In genomic region chr7:35465791-35466336, GRCh38 we compare ENCODE assay signal across 19 cellular contexts.
DNase-seq lines count a peak whose midpoint lies in the region; ATAC-seq, FAIRE-seq and TF ChIP-seq lines count a peak whose summit lies in the region.
"Had no signal": no experiment of that assay in that cellular context is flagged by ENCODE, and none has a peak within 500 bp of the region (broad histone marks: within the 10 kb centered on the region; RNA-seq: fewer than 3 reads in every experiment).

No MANE protein-coding gene starts in this region.

- no peak overlapping the region for H3K4me3 ChIP-seq in body of pancreas
- no peak overlapping the region for H3K4me3 ChIP-seq in kidney (ENCODE audit: low read length in 2 of 2)
- H3K4me3 ChIP-seq in upper lobe of right lung, result peak overlapping the region; percentile 10
- H3K4me3 ChIP-seq in gastroesophageal sphincter, result no peak overlapping the region
- H3K4me3 ChIP-seq: BLaER1 treated with 17β-estradiol and CSF1 and Interleukin-3, amounts not matched to agents 10 nM and 100 nM had no signal

- H3K36me3 Mint-ChIP-seq in activated T-helper 17 cell treated with anti-CD3 and anti-CD28 coated beads, Interleukin-2, amount 50 U/mL, for 72 hours (ENCODE audit: low read depth), result no peaks in the 10 kb centered on the region
- H3K36me3 Mint-ChIP-seq: activated naive CD8-positive, alpha-beta T cell treated with anti-CD3 and anti-CD28 coated beads for 36 hours; immature natural killer cell had no signal

- TF ChIP-seq CTCF in body of pancreas (IDR thresholded peaks at IDR 0.05) (no peak), kidney (IDR thresholded peaks at IDR 0.05; ENCODE audit: borderline replicate concordance, extremely low read depth, insufficient read depth) (no peak), upper lobe of right lung (IDR thresholded peaks at IDR 0.05) (no peak), gastroesophageal sphincter (IDR thresholded peaks at IDR 0.05) (no peak)

- DNase-seq in NCI-H524 (lab: John Stamatoyannopoulos, UW) (peak; percentile 13 to 56), NCI-H524 treated with DMSO at 0.1 percent for 48 hours (lab: John Stamatoyannopoulos, UW) (no peak), body of pancreas (peak; percentile 15 to 59 (median 29)), kidney (no peak), upper lobe of right lung (peak; percentile 90)
- DNase-seq: activated CD4-positive, alpha-beta T cell treated with anti-CD3 and anti-CD28 coated beads for 1 hour; activated CD8-positive, alpha-beta memory T cell treated with anti-CD3 and anti-CD28 coated beads for 24 hours; activated naive CD8-positive, alpha-beta T cell treated with anti-CD3 and anti-CD28 coated beads for 36 hours; effector memory CD8-positive, alpha-beta T cell; immature natural killer cell; NCI-H1694; RPMI8226 had no signal

- peaks cover 9% of the 10 kb centered on the region for H3K4me1 ChIP-seq in body of pancreas
- no peaks in the 10 kb centered on the region for H3K4me1 ChIP-seq in kidney (ENCODE audit: control insufficient read depth in 1 of 2, insufficient read depth in 1 of 2, low read depth in 1 of 2, low read length in 2 of 2)
- no peaks in the 10 kb centered on the region for H3K4me1 ChIP-seq in upper lobe of right lung
- H3K4me1 ChIP-seq in gastroesophageal sphincter, result no peaks in the 10 kb centered on the region

- ATAC-seq in body of pancreas (peak; percentile 55), upper lobe of right lung (peak; percentile 92), GM19455 (IDR thresholded peaks at IDR 0.05; ENCODE audit: unreplicated experiment) (no peak), gastroesophageal sphincter (no peak)
- ATAC-seq in activated T-helper 17 cell treated with anti-CD3 and anti-CD28 coated beads, Interleukin-2, amount 50 U/mL, for 72 hours (replicated peaks), result no peak
- ATAC-seq: effector memory CD8-positive, alpha-beta T cell; sciatic nerve had no signal

- no peak for TF ChIP-seq EP300 in gastroesophageal sphincter (IDR thresholded peaks at IDR 0.05)

- no peak overlapping the region for H3K27ac ChIP-seq in body of pancreas
- H3K27ac ChIP-seq in kidney (ENCODE audit: low read depth in 2 of 2, low read length in 2 of 2), result peak overlapping the region; percentile 26 to 55
- peak overlapping the region; percentile 60 for H3K27ac ChIP-seq in upper lobe of right lung
- no peak overlapping the region for H3K27ac ChIP-seq in gastroesophageal sphincter
- H3K27ac ChIP-seq: BLaER1 treated with 17β-estradiol and CSF1 and Interleukin-3, amounts not matched to agents 10 nM and 100 nM; HL-60 had no signal

- 13 to 29% methylated on average over 13 to 18 of the region's 18 CpGs for whole genome bisulfite sequencing in body of pancreas, 2 donors
- WGBS in gastroesophageal sphincter (ENCODE audit: low coverage in 1 of 2), 2 donors, result no CpG with 5 or more reads among the region's 18 CpGs

- H3K9me3 ChIP-seq in body of pancreas (no peaks in the 10 kb centered on the region), kidney (ENCODE audit: control insufficient read depth in 1 of 2, low read length in 2 of 2) (no peaks in the 10 kb centered on the region), upper lobe of right lung (no peaks in the 10 kb centered on the region), gastroesophageal sphincter (peaks cover 0 to 7% (median 0%) of the 10 kb centered on the region in 3 donors)

- intact Hi-C loops in body of pancreas (cut with DNase I), result no loop called here
- intact Hi-C loops in kidney (cut with DNase I), result no loop called here
- intact Hi-C loops in upper lobe of right lung (cut with DNase I), result no loop called here

- H3K9ac ChIP-seq in kidney (ENCODE audit: low read length in 2 of 2), result no peak overlapping the region
- H3K9ac ChIP-seq: BLaER1 treated with 17β-estradiol and CSF1 and Interleukin-3, amounts not matched to agents 10 nM and 100 nM had no signal

- no peaks in the 10 kb centered on the region for H3K9me3 Mint-ChIP-seq in activated T-helper 17 cell treated with anti-CD3 and anti-CD28 coated beads, Interleukin-2, amount 50 U/mL, for 72 hours
- H3K9me3 Mint-ChIP-seq: effector memory CD8-positive, alpha-beta T cell had no signal

- H3K27ac Mint-ChIP-seq in activated T-helper 17 cell treated with anti-CD3 and anti-CD28 coated beads, Interleukin-2, amount 50 U/mL, for 72 hours, result no peak overlapping the region
- H3K27ac Mint-ChIP-seq: activated naive CD8-positive, alpha-beta T cell treated with anti-CD3 and anti-CD28 coated beads for 36 hours; immature natural killer cell had no signal

- no peak for FAIRE-seq in kidney (lab: Jason Lieb, UNC)
- FAIRE-seq: G401.6 had no signal

- TF ChIP-seq POLR2A in body of pancreas (IDR thresholded peaks at IDR 0.05) (no peak), gastroesophageal sphincter (IDR thresholded peaks at IDR 0.05) (no peak)

- peaks cover 27% of the 10 kb centered on the region for H3K27me3 Mint-ChIP-seq in activated T-helper 17 cell treated with anti-CD3 and anti-CD28 coated beads, Interleukin-2, amount 50 U/mL, for 72 hours

- H3K27me3 ChIP-seq in body of pancreas, result no peaks in the 10 kb centered on the region
- no peaks in the 10 kb centered on the region for H3K27me3 ChIP-seq in upper lobe of right lung
- peaks cover 11% of the 10 kb centered on the region for H3K27me3 ChIP-seq in gastroesophageal sphincter
- H3K27me3 ChIP-seq: BLaER1 treated with 17β-estradiol and CSF1 and Interleukin-3, amounts not matched to agents 10 nM and 100 nM had no signal

- H3K36me3 ChIP-seq in body of pancreas (replicated peaks in 1 of 2; ENCODE audit: insufficient read depth in 1 of 2, low read depth in 2 of 2) (no peaks in the 10 kb centered on the region), kidney (ENCODE audit: control insufficient read depth in 1 of 2, insufficient read depth in 2 of 2, low read length in 2 of 2) (no peaks in the 10 kb centered on the region), upper lobe of right lung (no peaks in the 10 kb centered on the region), gastroesophageal sphincter (no peaks in the 10 kb centered on the region)
- H3K36me3 ChIP-seq: BLaER1 treated with 17β-estradiol and CSF1 and Interleukin-3, amounts not matched to agents 10 nM and 100 nM had no signal

- H3K4me3 Mint-ChIP-seq in activated T-helper 17 cell treated with anti-CD3 and anti-CD28 coated beads, Interleukin-2, amount 50 U/mL, for 72 hours, result no peak overlapping the region
- H3K4me3 Mint-ChIP-seq: activated naive CD8-positive, alpha-beta T cell treated with anti-CD3 and anti-CD28 coated beads for 36 hours; effector memory CD8-positive, alpha-beta T cell; immature natural killer cell had no signal

- no peaks in the 10 kb centered on the region for H3K4me1 Mint-ChIP-seq in activated T-helper 17 cell treated with anti-CD3 and anti-CD28 coated beads, Interleukin-2, amount 50 U/mL, for 72 hours
- H3K4me1 Mint-ChIP-seq: activated naive CD8-positive, alpha-beta T cell treated with anti-CD3 and anti-CD28 coated beads for 36 hours; immature natural killer cell had no signal

Comparison
In these comparisons a context has a peak if more than half of its experiments do, and no peak if none do; other contexts are left out.
1. DNase-seq: peak in NCI-H524 (2 of 2), body of pancreas (4 of 4) and upper lobe of right lung (single experiment); none in NCI-H524 treated with DMSO at 0.1 percent for 48 hours (single experiment) and kidney (single experiment).
2. ATAC-seq: peak in body of pancreas (single experiment) and upper lobe of right lung (single experiment); none in GM19455 (single experiment), activated T-helper 17 cell treated with anti-CD3 and anti-CD28 coated beads, Interleukin-2, amount 50 U/mL, for 72 hours (single experiment) and gastroesophageal sphincter (single experiment).
3. H3K27ac ChIP-seq: peak in kidney (2 of 2) and upper lobe of right lung (single experiment); none in body of pancreas (0 of 4) and gastroesophageal sphincter (0 of 4).